Comparison of ENCODE assay signal across 13 cellular contexts in genomic region chr14:68569546-68569908, GRCh38.
DNase-seq lines count a peak whose midpoint lies in the region; FAIRE-seq and TF ChIP-seq lines count a peak whose summit lies in the region.
"Had no signal": no experiment of that assay in that cellular context is flagged by ENCODE, and none has a peak within 500 bp of the region (broad histone marks: within the 10 kb centered on the region; RNA-seq: fewer than 3 reads in every experiment).

No MANE protein-coding gene starts in this region.

- no peaks in the 10 kb centered on the region for H4K20me1 ChIP-seq in BLaER1 treated with 17β-estradiol and CSF1 and Interleukin-3, amounts not matched to agents 10 nM and 100 nM

- no peak overlapping the region for H3K4me3 ChIP-seq in BLaER1 treated with 17β-estradiol and CSF1 and Interleukin-3, amounts not matched to agents 10 nM and 100 nM
- H3K4me3 ChIP-seq in liver (ENCODE audit: low read depth in 1 of 3, low read length in 3 of 3), result no peak overlapping the region
- H3K4me3 ChIP-seq: transverse colon had no signal

- FAIRE-seq in H54 (lab: Jason Lieb, UNC), result no peak
- FAIRE-seq: colon, D721Med had no signal

- H3K27ac ChIP-seq in BLaER1 treated with 17β-estradiol and CSF1 and Interleukin-3, amounts not matched to agents 10 nM and 100 nM, result peak overlapping the region in 10 of 11 experiments; percentile 13 to 95 (median 56); a peak in 20 of 22 replicates
- peak overlapping the region; percentile 67 to 91 for H3K27ac ChIP-seq in liver (ENCODE audit: low read depth in 1 of 2, low read length in 2 of 2)
- H3K27ac ChIP-seq: transverse colon had no signal

- TF ChIP-seq RAD21 in liver (IDR thresholded peaks at IDR 0.05), result no peak

- peaks cover 0 to 28% (median 22%) of the 10 kb centered on the region in 11 experiments; a peak in 18 of 22 replicates for H3K9me3 ChIP-seq in BLaER1 treated with 17β-estradiol and CSF1 and Interleukin-3, amounts not matched to agents 10 nM and 100 nM (replicated peaks in 1 of 11)
- no peaks in the 10 kb centered on the region for H3K9me3 ChIP-seq in liver (ENCODE audit: control insufficient read depth in 4 of 4, low read length in 3 of 4)
- H3K9me3 ChIP-seq: transverse colon had no signal

- H3K4me2 ChIP-seq in BLaER1 treated with 17β-estradiol and CSF1 and Interleukin-3, amounts not matched to agents 10 nM and 100 nM, result peak overlapping the region; percentile 16 to 96 (median 53); a peak in 19 of 22 replicates

- WGBS in liver, result 86% methylated on average over 8 of the region's 8 CpGs

- peak; percentile 12 for DNase-seq in cerebellar cortex (ENCODE audit: low spot score)
- peak; percentile 57 for DNase-seq in putamen (ENCODE audit: low spot score)
- no peak for DNase-seq in H54 (ENCODE audit: insufficient read length, low spot score)
- DNase-seq in dermis blood vessel endothelial cell, result no peak
- DNase-seq in NCI-H146 treated with DMSO at 0.1 percent for 48 hours (lab: John Stamatoyannopoulos, UW; ENCODE audit: unreplicated experiment), result no peak
- no peak for DNase-seq in germinal center (ENCODE audit: low spot score)
- DNase-seq: activated naive CD4-positive, alpha-beta T cell treated with anti-CD3 and anti-CD28 coated beads, Interleukin-2, amount 50 U/mL, for 16 hours; NCI-H2081 treated with DMSO at 0.1 percent for 48 hours; transverse colon had no signal

- no peaks in the 10 kb centered on the region for H3K36me3 ChIP-seq in BLaER1 treated with 17β-estradiol and CSF1 and Interleukin-3, amounts not matched to agents 10 nM and 100 nM
- no peaks in the 10 kb centered on the region for H3K36me3 ChIP-seq in liver (ENCODE audit: control insufficient read depth in 4 of 4, insufficient read depth in 3 of 4, low read depth in 1 of 4, low read length in 3 of 4)
- H3K36me3 ChIP-seq: transverse colon had no signal

- no peaks in the 10 kb centered on the region for H3K27me3 ChIP-seq in BLaER1 treated with 17β-estradiol and CSF1 and Interleukin-3, amounts not matched to agents 10 nM and 100 nM
- no peaks in the 10 kb centered on the region for H3K27me3 ChIP-seq in liver (ENCODE audit: control insufficient read depth in 4 of 4, insufficient read depth in 4 of 4, low read length in 3 of 4)
- H3K27me3 ChIP-seq: transverse colon had no signal

- no peak for TF ChIP-seq CTCF in liver (IDR thresholded peaks at IDR 0.05; ENCODE audit: low read depth, low read length, missing input control)

- H3K4me1 ChIP-seq in BLaER1 treated with 17β-estradiol and CSF1 and Interleukin-3, amounts not matched to agents 10 nM and 100 nM, result peaks cover 36 to 94% (median 46%) of the 10 kb centered on the region in 10 experiments
- peaks cover 21 to 50% (median 35%) of the 10 kb centered on the region in 4 donors for H3K4me1 ChIP-seq in liver (ENCODE audit: control insufficient read depth in 4 of 4, insufficient read depth in 4 of 4, low read length in 3 of 4)

- TF ChIP-seq POLR2A in H54 (IDR thresholded peaks at IDR 0.05; ENCODE audit: low read depth, low read length), result no peak

- H3K9ac ChIP-seq in BLaER1 treated with 17β-estradiol and CSF1 and Interleukin-3, amounts not matched to agents 10 nM and 100 nM, result peak overlapping the region in 4 of 11 experiments; percentile 58 to 79 (median 74); a peak in 9 of 22 replicates
- H3K9ac ChIP-seq in liver (ENCODE audit: low read depth in 1 of 2, low read length in 2 of 2), result peak overlapping the region in 1 of 2 donors; percentile 50

TF ChIP-seq in liver, 16 proteins besides CTCF, POLR2A, EP300 and RAD21:
- TF ChIP-seq NR2F2 (IDR thresholded peaks at IDR 0.05) (no peak), RXRA (IDR thresholded peaks at IDR 0.05) (no peak), ZBTB33 (IDR thresholded peaks at IDR 0.05) (no peak), JUND (IDR thresholded peaks at IDR 0.05) (no peak), TAF1 (conservative IDR thresholded peaks at IDR 0.05) (no peak), HNF4A (conservative IDR thresholded peaks at IDR 0.05) (no peak), HNF4G (IDR thresholded peaks at IDR 0.05) (no peak)
- TF ChIP-seq, protein P1, sequence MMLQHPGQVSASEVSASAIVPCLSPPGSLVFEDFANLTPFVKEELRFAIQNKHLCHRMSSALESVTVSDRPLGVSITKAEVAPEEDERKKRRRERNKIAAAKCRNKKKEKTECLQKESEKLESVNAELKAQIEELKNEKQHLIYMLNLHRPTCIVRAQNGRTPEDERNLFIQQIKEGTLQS (IDR thresholded peaks at IDR 0.05), result no peak

Comparison
In these comparisons a context has a peak if more than half of its experiments do, and no peak if none do; other contexts are left out.
1. DNase-seq: peak in cerebellar cortex (single experiment) and putamen (single experiment); none in H54 (single experiment), dermis blood vessel endothelial cell (single experiment), NCI-H146 treated with DMSO at 0.1 percent for 48 hours (single experiment) and germinal center (single experiment).